In genomic region chr16:88276591-88276990, GRCh38 we compare ENCODE assay signal across 20 cellular contexts.
"Had no signal": no experiment of that assay in that cellular context is flagged by ENCODE, and none has a peak within 500 bp of the region (broad histone marks: within the 10 kb centered on the region; RNA-seq: fewer than 3 reads in every experiment).

No MANE protein-coding gene starts in this region.

- H3K4me3 ChIP-seq: esophagus squamous epithelium, gastroesophageal sphincter, ovary, tibial nerve, upper lobe of right lung had no signal

- H3K4me1 ChIP-seq: esophagus squamous epithelium, gastroesophageal sphincter, tibial nerve, upper lobe of right lung had no signal

- H3K4me3 Mint-ChIP-seq: dendritic cell treated with granulocyte-macrophage colony-stimulating factor and Interleukin-4, amounts not matched to agents 40 ng/mL and 50 ng/mL, for 4 days; effector memory CD8-positive, alpha-beta T cell; immature natural killer cell; naive thymus-derived CD4-positive, alpha-beta T cell; nephron progenitor cell; stimulated activated memory B cell treated with anti-CD40 and anti-IgM and Interleukin-4, amounts not matched to agents 10 μg/mL and 1 μg/mL and 100 μg/mL, for 72 hours; stimulated activated naive CD8-positive, alpha-beta T cell treated with anti-CD3 and anti-CD28 coated beads, Interleukin-15, Interleukin-2, amounts not matched to agents 100 ng/mL and 50 ng/mL, for 24 hours had no signal

- H3K9me3 ChIP-seq: esophagus squamous epithelium, gastroesophageal sphincter, ovary, tibial nerve, upper lobe of right lung had no signal

- H3K36me3 ChIP-seq: esophagus squamous epithelium, gastroesophageal sphincter, ovary, tibial nerve, upper lobe of right lung had no signal

- H3K27me3 ChIP-seq: ovary, tibial nerve, upper lobe of right lung had no signal

- H3K27ac Mint-ChIP-seq: dendritic cell treated with granulocyte-macrophage colony-stimulating factor and Interleukin-4, amounts not matched to agents 40 ng/mL and 50 ng/mL, for 4 days; effector memory CD8-positive, alpha-beta T cell; immature natural killer cell; naive thymus-derived CD4-positive, alpha-beta T cell; nephron progenitor cell; progenitor cell of endocrine pancreas; stimulated activated memory B cell treated with anti-CD40 and anti-IgM and Interleukin-4, amounts not matched to agents 10 μg/mL and 1 μg/mL and 100 μg/mL, for 72 hours; stimulated activated naive CD8-positive, alpha-beta T cell treated with anti-CD3 and anti-CD28 coated beads, Interleukin-15, Interleukin-2, amounts not matched to agents 100 ng/mL and 50 ng/mL, for 24 hours had no signal

- ATAC-seq: effector memory CD8-positive, alpha-beta T cell; gastroesophageal sphincter; naive thymus-derived CD4-positive, alpha-beta T cell; right cardiac atrium; stimulated activated memory B cell treated with anti-CD40 and anti-IgM and Interleukin-4, amounts not matched to agents 10 μg/mL and 1 μg/mL and 100 μg/mL, for 72 hours had no signal

- H3K36me3 Mint-ChIP-seq: immature natural killer cell; naive thymus-derived CD4-positive, alpha-beta T cell; stimulated activated memory B cell treated with anti-CD40 and anti-IgM and Interleukin-4, amounts not matched to agents 10 μg/mL and 1 μg/mL and 100 μg/mL, for 72 hours had no signal

- H3K9me3 Mint-ChIP-seq: effector memory CD8-positive, alpha-beta T cell; immature natural killer cell; stimulated activated naive CD8-positive, alpha-beta T cell treated with anti-CD3 and anti-CD28 coated beads, Interleukin-15, Interleukin-2, amounts not matched to agents 100 ng/mL and 50 ng/mL, for 24 hours had no signal

- H3K4me1 Mint-ChIP-seq: immature natural killer cell; naive thymus-derived CD4-positive, alpha-beta T cell; stimulated activated memory B cell treated with anti-CD40 and anti-IgM and Interleukin-4, amounts not matched to agents 10 μg/mL and 1 μg/mL and 100 μg/mL, for 72 hours had no signal

- DNase-seq: effector memory CD8-positive, alpha-beta T cell; esophagus squamous epithelium; foreskin fibroblast; immature natural killer cell; left cardiac atrium; mesendoderm; naive thymus-derived CD4-positive, alpha-beta T cell; nephron progenitor cell; stimulated activated CD4-positive, alpha-beta T cell treated with anti-CD3 and anti-CD28 coated beads, Interleukin-15, amount 100 ng/mL, for 24 hours; stimulated activated CD4-positive, alpha-beta T cell treated with anti-CD3 and anti-CD28 coated beads, Interleukin-1b, Interleukin-23, amount 100 ng/mL, for 48 hours; stimulated activated CD4-positive, alpha-beta T cell treated with anti-CD3 and anti-CD28 coated beads, Interleukin-4, amount 100 ng/mL, for 24 hours had no signal

- H3K27ac ChIP-seq: esophagus squamous epithelium, gastroesophageal sphincter, ovary, tibial nerve, upper lobe of right lung had no signal
